Comparison of ENCODE assay signal across 8 cellular contexts in the genomic region with DNA sequence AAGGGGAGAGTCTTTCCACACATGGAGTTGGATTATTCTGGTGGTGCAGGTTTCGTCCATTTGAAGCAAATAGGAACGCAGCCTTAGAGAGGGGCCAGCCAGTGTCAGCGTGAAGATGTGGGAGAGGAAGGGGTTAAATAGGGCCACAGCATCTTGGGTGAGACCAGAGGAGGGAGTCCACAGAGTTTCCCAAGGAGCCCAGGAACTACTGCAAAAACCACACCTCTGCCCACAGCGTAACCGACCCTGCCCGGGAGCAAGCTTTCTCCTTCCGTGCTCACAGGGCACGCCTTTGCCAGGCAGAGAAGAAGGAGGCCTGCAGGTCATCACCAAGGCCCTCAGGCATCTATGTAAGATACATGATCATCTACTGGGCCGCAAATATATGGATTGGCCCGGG.
"Had no signal": no experiment of that assay in that cellular context is flagged by ENCODE, and none has a peak within 500 bp of the region (broad histone marks: within the 10 kb centered on the region; RNA-seq: fewer than 3 reads in every experiment).

No MANE protein-coding gene starts in this region.

- FAIRE-seq: G401.6, GM12878, GM12891, GM12892, GM18507, GM19239 had no signal

- DNase-seq: GDM1, GF-D8 had no signal

- ATAC-seq: GM12878 had no signal

- H3K4me3 ChIP-seq: GM12878 had no signal
